20 cellular contexts compared by ENCODE assay signal in genomic region chr16:19857593-19857992, GRCh38. TPM values are rescaled to one million over a fixed set of nuclear protein-coding genes. Genes with fewer than 3 reads are reported as not detected.
"Had no signal": no experiment of that assay in that cellular context is flagged by ENCODE, and none has a peak within 500 bp of the region (broad histone marks: within the 10 kb centered on the region; RNA-seq: fewer than 3 reads in every experiment).

No MANE protein-coding gene starts in this region.

- H3K9me3 ChIP-seq: esophagus squamous epithelium, heart right ventricle, lower lobe of right lung, suprapubic skin had no signal

- H3K27me3 ChIP-seq: brain microvascular endothelial cell, esophagus squamous epithelium, heart right ventricle, suprapubic skin had no signal

- H3K27ac ChIP-seq: brain microvascular endothelial cell, esophagus squamous epithelium, heart right ventricle, lower lobe of right lung, suprapubic skin had no signal

- H3K36me3 ChIP-seq: suprapubic skin had no signal

- DNase-seq: activated CD4-positive, alpha-beta T cell treated with anti-CD3 and anti-CD28 coated beads, Interleukin-2, amount 10 ng/mL, durations not matched to agents 24 days and 14 days; activated CD4-positive, CD25-positive, alpha-beta regulatory T cell; activated CD8-positive, alpha-beta T cell treated with anti-CD3 and anti-CD28 coated beads for 36 hours; activated naive CD4-positive, alpha-beta T cell treated with Interleukin-2 at 50 U/mL for 16 hours; activated naive CD8-positive, alpha-beta T cell treated with anti-CD3 and anti-CD28 coated beads, Interleukin-2, amount 10 ng/mL, durations not matched to agents 7 days and 5 days; activated T-cell treated with anti-CD3 and anti-CD28 coated beads, Interleukin-2, amount 50 U/mL, for 1 hour; brain microvascular endothelial cell; effector CD8-positive, alpha-beta T cell; esophagus squamous epithelium; heart right ventricle; immature natural killer cell; kidney glomerular epithelial cell; stimulated activated CD4-positive, alpha-beta T cell treated with anti-CD3 and anti-CD28 coated beads, Interleukin-2, amount 100 ng/mL, for 24 hours; stimulated activated naive CD8-positive, alpha-beta T cell treated with anti-CD3 and anti-CD28 coated beads, Interleukin-15, Interleukin-2, amounts not matched to agents 100 U/mL and 50 U/mL, for 24 hours; T-helper 1 cell; T-helper 9 cell had no signal

- ATAC-seq: activated CD8-positive, alpha-beta T cell treated with anti-CD3 and anti-CD28 coated beads for 36 hours; heart right ventricle; lower lobe of right lung; natural killer cell treated with Interleukin-12 subunit alpha and Interleukin-12 subunit beta and Interleukin-15 and Interleukin-18, amount 100 ng/mL, for 72 hours; stimulated activated naive CD8-positive, alpha-beta T cell treated with anti-CD3 and anti-CD28 coated beads, Interleukin-15, Interleukin-2, amounts not matched to agents 100 U/mL and 50 U/mL, for 24 hours had no signal

- H3K4me1 ChIP-seq: lower lobe of right lung, suprapubic skin had no signal

- H3K4me3 ChIP-seq: esophagus squamous epithelium, heart right ventricle, lower lobe of right lung, suprapubic skin had no signal

RNA-seq across cellular contexts. Expression of gene GPRC5B, which starts 27.1 kb away (rescaled TPM):
- total RNA-seq: activated CD8-positive, alpha-beta T cell treated with anti-CD3 and anti-CD28 coated beads for 36 hours; activated T-helper 2 cell treated with anti-CD3 and anti-CD28 coated beads, Interferon-gamma antibody, Interleukin-2, Interleukin-4, amounts not matched to agents 10 μg/mL and 5 μg/mL and 100 μg/mL, durations not matched to agents 14 hours and 24 hours and 36 hours; natural killer cell treated with Interleukin-12 subunit alpha and Interleukin-12 subunit beta and Interleukin-15 and Interleukin-18, amount 100 ng/mL, for 72 hours had no signal
- polyA plus RNA-seq: immature natural killer cell had no signal
